ENCODE assay signal across 20 cellular contexts in the genomic region with DNA sequence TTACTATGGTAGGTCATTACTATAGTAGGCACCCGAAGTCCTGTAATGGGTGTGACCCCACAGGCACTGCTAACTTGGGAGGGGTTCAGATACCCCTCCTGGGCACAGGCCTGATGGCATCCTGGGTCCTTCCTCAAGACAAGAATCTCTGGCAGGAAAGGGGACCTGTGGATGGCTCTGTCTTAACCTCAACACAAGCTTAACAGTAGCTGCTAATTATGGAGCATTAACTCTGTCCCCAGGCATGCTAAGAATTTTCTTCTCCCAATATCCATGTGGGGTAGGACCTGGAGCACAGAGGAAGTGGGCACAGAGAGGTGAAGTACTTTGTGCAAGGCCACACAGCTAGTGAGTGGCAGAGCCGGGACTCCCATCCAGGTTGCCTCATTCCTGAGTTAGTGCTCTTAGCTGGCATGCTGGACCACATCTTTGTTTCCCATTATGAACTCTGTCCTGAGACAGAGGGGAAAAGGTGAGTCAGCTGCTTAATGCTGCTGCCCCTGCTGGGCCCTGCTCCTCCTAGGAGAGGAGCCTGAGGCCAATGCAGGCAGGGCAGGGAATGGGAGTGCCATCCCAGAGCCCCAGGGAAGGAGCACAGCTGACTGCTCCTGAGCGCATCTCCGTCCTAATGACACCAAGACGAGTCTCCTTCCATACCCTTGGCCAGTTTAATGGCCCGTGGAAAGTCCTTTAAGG. TPM values are rescaled to one million over a fixed set of nuclear protein-coding genes. Genes with fewer than 3 reads are reported as not detected.
A peak's percentile ranks its signal among the peaks of the same experiment; 100 is the strongest.
DNase-seq lines count a peak whose midpoint lies in the region; TF ChIP-seq lines count a peak whose summit lies in the region.
"Had no signal": no experiment of that assay in that cellular context is flagged by ENCODE, and none has a peak within 500 bp of the region (broad histone marks: within the 10 kb centered on the region; RNA-seq: fewer than 3 reads in every experiment).

No MANE protein-coding gene starts in this region.

- H3K36me3 Mint-ChIP-seq in endodermal cell (ENCODE audit: low read depth) = no peaks in the 10 kb centered on the region
- no peaks in the 10 kb centered on the region for H3K36me3 Mint-ChIP-seq in nephron progenitor cell (ENCODE audit: low read depth)

- TF ChIP-seq CTCF in endodermal cell (conservative IDR thresholded peaks at IDR 0.05) = no peak
- no peak for TF ChIP-seq CTCF in nephron progenitor cell (IDR thresholded peaks at IDR 0.05)

- no peaks in the 10 kb centered on the region for H3K36me3 ChIP-seq in endodermal cell (ENCODE audit: control insufficient read depth, insufficient read depth, low read length)
- H3K36me3 ChIP-seq: BLaER1 treated with 17β-estradiol and CSF1 and Interleukin-3, amounts not matched to agents 10 nM and 100 nM; left lung; thyroid gland had no signal

- H3K27me3 ChIP-seq in endodermal cell (ENCODE audit: control insufficient read depth, insufficient read depth, low read length, poor library complexity, severe bottlenecking) = no peaks in the 10 kb centered on the region
- H3K27me3 ChIP-seq: BLaER1 treated with 17β-estradiol and CSF1 and Interleukin-3, amounts not matched to agents 10 nM and 100 nM; left lung; thyroid gland had no signal

- 82 to 83% methylated on average over 2 to 6 of the region's 6 CpGs for WGBS in endodermal cell (ENCODE audit: insufficient coverage in 1 of 2, insufficient read length in 1 of 2), 2 experiments

- no peak overlapping the region for H3K27ac ChIP-seq in endodermal cell (ENCODE audit: low read depth, low read length)
- H3K27ac ChIP-seq: BLaER1 treated with 17β-estradiol and CSF1 and Interleukin-3, amounts not matched to agents 10 nM and 100 nM; left lung; thyroid gland had no signal

- DNase-seq in ELF-1 (ENCODE audit: low read depth, low spot score) (peak; percentile 70), M059J (ENCODE audit: low read depth) (peak; percentile 64), endodermal cell (peak; percentile 69), nephron progenitor cell (no peak), NCI-H2029 (lab: John Stamatoyannopoulos, UW) (no peak), hippocampal formation (lab: John Stamatoyannopoulos, UW) (no peak), KG1 (lab: John Stamatoyannopoulos, UW) (no peak)
- DNase-seq: activated CD4-positive, CD25-positive, alpha-beta regulatory T cell; activated effector memory CD4-positive, alpha-beta T cell treated with Interleukin-2 at 50 U/mL for 16 hours; amniotic stem cell; DMS 273 treated with DMSO at 0.1 percent for 48 hours; GOT3; left lung; NCI-H1092 treated with DMSO at 0.1 percent for 48 hours; NK-92 treated with Interleukin-12 subunit alpha and Interleukin-12 subunit beta, amount 100 ng/mL, for 24 hours; thyroid gland had no signal

- H3K4me3 ChIP-seq in endodermal cell (ENCODE audit: low read length) = no peak overlapping the region
- H3K4me3 ChIP-seq: BLaER1 treated with 17β-estradiol and CSF1 and Interleukin-3, amounts not matched to agents 10 nM and 100 nM; K562; left lung; smooth muscle cell; thyroid gland had no signal

- H3K27me3 Mint-ChIP-seq in endodermal cell (ENCODE audit: insufficient read depth) (no peaks in the 10 kb centered on the region), nephron progenitor cell (ENCODE audit: low read depth, poor library complexity) (peaks cover 4% of the 10 kb centered on the region)

- no peaks in the 10 kb centered on the region for H3K9me3 ChIP-seq in endodermal cell (ENCODE audit: control insufficient read depth, low read length)
- H3K9me3 ChIP-seq: BLaER1 treated with 17β-estradiol and CSF1 and Interleukin-3, amounts not matched to agents 10 nM and 100 nM; left lung; thyroid gland had no signal

- no peaks in the 10 kb centered on the region for H3K4me1 ChIP-seq in endodermal cell (ENCODE audit: control insufficient read depth, insufficient read depth, low read length)
- H3K4me1 ChIP-seq: BLaER1 treated with 17β-estradiol and CSF1 and Interleukin-3, amounts not matched to agents 10 nM and 100 nM; left lung had no signal

- H3K27ac Mint-ChIP-seq in endodermal cell (no peak overlapping the region), nephron progenitor cell (peak overlapping the region; percentile 23)
- H3K27ac Mint-ChIP-seq: T-helper 1 cell treated with Interleukin-12 subunit alpha and Interleukin-12 subunit beta and Interleukin-4 antibody, amounts not matched to agents 30 μg/mL and 1 μg/mL, for 36 hours had no signal

- no peak overlapping the region for H3K9ac ChIP-seq in endodermal cell (ENCODE audit: extremely low read depth, low read length, poor library complexity, severe bottlenecking)
- H3K9ac ChIP-seq: BLaER1 treated with 17β-estradiol and CSF1 and Interleukin-3, amounts not matched to agents 10 nM and 100 nM had no signal

- no peaks in the 10 kb centered on the region for H3K9me3 Mint-ChIP-seq in endodermal cell
- no peaks in the 10 kb centered on the region for H3K9me3 Mint-ChIP-seq in nephron progenitor cell
- H3K9me3 Mint-ChIP-seq: T-helper 1 cell treated with Interleukin-12 subunit alpha and Interleukin-12 subunit beta and Interleukin-4 antibody, amounts not matched to agents 30 μg/mL and 1 μg/mL, for 36 hours had no signal

- no peak overlapping the region for H3K4me3 Mint-ChIP-seq in endodermal cell
- no peak overlapping the region for H3K4me3 Mint-ChIP-seq in nephron progenitor cell
- H3K4me3 Mint-ChIP-seq: T-helper 1 cell treated with Interleukin-12 subunit alpha and Interleukin-12 subunit beta and Interleukin-4 antibody, amounts not matched to agents 30 μg/mL and 1 μg/mL, for 36 hours had no signal

- no peaks in the 10 kb centered on the region for H3K4me1 Mint-ChIP-seq in endodermal cell
- H3K4me1 Mint-ChIP-seq in nephron progenitor cell = peaks cover 28% of the 10 kb centered on the region

RNA-seq across cellular contexts. Expression of a gene that starts 32.1 kb away (rescaled TPM):
- 0.20 and 0.30 TPM in 2 replicates for total RNA-seq in M059J (2014; rRNA removed; shearing (Covaris generic))
- total RNA-seq in endodermal cell = 1 to 10 TPM; 2.2 to 8.0 TPM
- polyA plus RNA-seq in endodermal cell (2013, experiment 1 of 2) = 22.3 TPM
- 17.7 TPM for polyA plus RNA-seq in endodermal cell (2013, experiment 2 of 2)
- total RNA-seq: K562 had no signal
- polyA plus RNA-seq: K562 had no signal

Comparison
In these comparisons a context has a peak if more than half of its experiments do, and no peak if none do; other contexts are left out.
1. DNase-seq: peak in ELF-1 (single experiment), M059J (single experiment) and endodermal cell (single experiment); none in nephron progenitor cell (single experiment), NCI-H2029 (single experiment), hippocampal formation (0 of 2) and KG1 (single experiment).